29 cellular contexts compared by ENCODE assay signal in the genomic region with DNA sequence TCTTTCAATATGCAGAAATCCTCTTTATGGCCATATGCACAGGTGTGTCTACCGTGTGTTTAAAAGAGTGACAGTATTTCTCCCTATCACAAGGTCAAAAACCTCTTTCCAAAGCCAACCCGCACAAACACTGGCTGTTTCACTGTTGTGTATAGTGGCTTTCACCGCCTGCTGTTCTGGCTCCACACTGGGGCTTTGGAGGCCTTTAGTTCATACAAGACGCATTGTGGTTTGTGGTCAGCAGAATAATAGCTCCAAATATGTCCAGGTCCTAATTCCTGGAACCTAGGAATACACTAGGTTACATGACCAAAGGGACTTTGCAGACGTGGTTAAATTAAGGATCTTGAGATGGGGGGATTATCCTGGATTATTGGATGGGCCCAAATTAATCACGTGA. TPM values are rescaled to one million over a fixed set of nuclear protein-coding genes. Genes with fewer than 3 reads are reported as not detected.
DNase-seq lines count a peak whose midpoint lies in the region; ATAC-seq, FAIRE-seq and TF ChIP-seq lines count a peak whose summit lies in the region.
"Had no signal": no experiment of that assay in that cellular context is flagged by ENCODE, and none has a peak within 500 bp of the region (broad histone marks: within the 10 kb centered on the region; RNA-seq: fewer than 3 reads in every experiment).

No MANE protein-coding gene starts in this region.

- H3K79me1 ChIP-seq in mesenchymal stem cell (replicated peaks; ENCODE audit: low read length, poor library complexity, severe bottlenecking), result no peaks in the 10 kb centered on the region

- H3K18ac ChIP-seq in mesenchymal stem cell (ENCODE audit: low read depth in 1 of 2, low read length in 2 of 2), result no peak overlapping the region

- no peaks in the 10 kb centered on the region for H3K9me3 ChIP-seq in mesenchymal stem cell (ENCODE audit: control insufficient read depth, low read length)
- no peaks in the 10 kb centered on the region for H3K9me3 ChIP-seq in Peyer's patch

- H3K4me2 ChIP-seq in mesenchymal stem cell (ENCODE audit: low read length, poor library complexity, severe bottlenecking), result no peak overlapping the region

- H3K9ac ChIP-seq in mesenchymal stem cell (ENCODE audit: low read length), result no peak overlapping the region

- peak; percentile 87 for FAIRE-seq in RCC 7860 (lab: Jason Lieb, UNC)
- FAIRE-seq: G401.6, GM12878, H1 had no signal

- H3K4ac ChIP-seq in mesenchymal stem cell (ENCODE audit: low read depth in 1 of 2, low read length in 2 of 2), result no peak overlapping the region

- no peak overlapping the region for H2BK15ac ChIP-seq in mesenchymal stem cell (ENCODE audit: low read depth, poor library complexity, severe bottlenecking)

- H3K9me3 Mint-ChIP-seq in activated naive CD4-positive, alpha-beta T cell treated with anti-CD3 and anti-CD28 coated beads, Interleukin-2, amount 50 U/mL, for 72 hours, result no peaks in the 10 kb centered on the region

- no peak overlapping the region for H2BK120ac ChIP-seq in mesenchymal stem cell (ENCODE audit: low read depth, low read length)

- no peak overlapping the region for H2AFZ ChIP-seq in mesenchymal stem cell (ENCODE audit: low read depth, low read length)

- TF ChIP-seq CTCF in astrocyte of the cerebellum (IDR thresholded peaks at IDR 0.05; ENCODE audit: low read depth, low read length, missing control alignments) (no peak), Peyer's patch (IDR thresholded peaks at IDR 0.05) (no peak)

- no peak overlapping the region for H4K91ac ChIP-seq in mesenchymal stem cell (ENCODE audit: low read length)

- no peaks in the 10 kb centered on the region for H3K36me3 Mint-ChIP-seq in activated naive CD4-positive, alpha-beta T cell treated with anti-CD3 and anti-CD28 coated beads, Interleukin-2, amount 50 U/mL, for 72 hours
- H3K36me3 Mint-ChIP-seq: CD4-positive, alpha-beta memory T cell had no signal

- H4K8ac ChIP-seq in mesenchymal stem cell (ENCODE audit: low read length), result no peak overlapping the region

- no peak overlapping the region for H2AK5ac ChIP-seq in mesenchymal stem cell (ENCODE audit: low read length, severe bottlenecking)

- no peak overlapping the region for H2BK12ac ChIP-seq in mesenchymal stem cell (ENCODE audit: low read length in 2 of 2)

- H3K27ac Mint-ChIP-seq in activated naive CD4-positive, alpha-beta T cell treated with anti-CD3 and anti-CD28 coated beads, Interleukin-2, amount 50 U/mL, for 72 hours, result no peak overlapping the region
- H3K27ac Mint-ChIP-seq: CD4-positive, alpha-beta memory T cell had no signal

- DNase-seq in ELR (ENCODE audit: low read depth), result peak; percentile 32
- peak; percentile 7 for DNase-seq in RCC 7860 (ENCODE audit: low spot score)
- peak; percentile 66 for DNase-seq in astrocyte of the cerebellum (ENCODE audit: low read depth)
- no peak for DNase-seq in mesenchymal stem cell
- DNase-seq in amniotic stem cell (lab: John Stamatoyannopoulos, UW), result no peak
- no peak for DNase-seq in Peyer's patch
- DNase-seq in NCI-H128 (lab: John Stamatoyannopoulos, UW; ENCODE audit: unreplicated experiment), result no peak
- no peak for DNase-seq in activated naive CD4-positive, alpha-beta T cell treated with anti-CD3 and anti-CD28 coated beads, Interleukin-2, amount 50 U/mL, for 72 hours (ENCODE audit: low spot score in 2 of 2)
- DNase-seq: C1 segment of cervical spinal cord; CD4-positive, alpha-beta memory T cell; COR-L47; DMS53; NCI-H1092 treated with DMSO at 0.1 percent for 48 hours; NCI-H1436 treated with DMSO at 0.1 percent for 48 hours; NCI-H187 treated with DMSO at 0.1 percent for 48 hours; NCI-H524; NCI-H748 treated with DMSO at 0.1 percent for 48 hours; NK-92 treated with Interleukin-12 subunit alpha and Interleukin-12 subunit beta, amount 100 ng/mL, for 24 hours; PC-3; SHP77 treated with DMSO at 0.1 percent for 48 hours had no signal

- H3K14ac ChIP-seq in mesenchymal stem cell (ENCODE audit: low read length in 2 of 2), result no peak overlapping the region

- peaks cover 5% of the 10 kb centered on the region for H3K4me1 ChIP-seq in mesenchymal stem cell (ENCODE audit: control insufficient read depth, insufficient read depth, low read depth, low read length)
- no peaks in the 10 kb centered on the region for H3K4me1 ChIP-seq in Peyer's patch

- H2BK5ac ChIP-seq in mesenchymal stem cell (ENCODE audit: low read depth, low read length, poor library complexity, severe bottlenecking), result no peak overlapping the region

- no peaks in the 10 kb centered on the region for H3K27me3 ChIP-seq in mesenchymal stem cell (ENCODE audit: control insufficient read depth in 1 of 2, insufficient read depth in 1 of 2, low read length in 2 of 2)
- H3K27me3 ChIP-seq in Peyer's patch, result no peaks in the 10 kb centered on the region

- no peak overlapping the region for H3K23ac ChIP-seq in mesenchymal stem cell (ENCODE audit: low read length in 2 of 2)

- peak overlapping the region; percentile 29 for H3K27ac ChIP-seq in mesenchymal stem cell (ENCODE audit: low read length, poor library complexity, severe bottlenecking)
- H3K27ac ChIP-seq in Peyer's patch, result no peak overlapping the region
- H3K27ac ChIP-seq: HL-60, RWPE1, SK-N-MC had no signal

- H3K36me3 ChIP-seq in mesenchymal stem cell (ENCODE audit: control insufficient read depth in 1 of 2, insufficient read depth in 2 of 2, low read depth in 1 of 2, low read length in 2 of 2), result no peaks in the 10 kb centered on the region
- H3K36me3 ChIP-seq in Peyer's patch, result no peaks in the 10 kb centered on the region

- WGBS in mesenchymal stem cell, result 80% methylated on average over 5 of the region's 6 CpGs

- ATAC-seq in activated naive CD4-positive, alpha-beta T cell treated with anti-CD3 and anti-CD28 coated beads, Interleukin-2, amount 50 U/mL, for 72 hours, result no peak
- ATAC-seq: GM12878, HCT116, PC-3 had no signal

- H3K4me3 ChIP-seq in astrocyte of the cerebellum (ENCODE audit: low read depth, low read length), result no peak overlapping the region
- no peak overlapping the region for H3K4me3 ChIP-seq in mesenchymal stem cell (ENCODE audit: insufficient read depth in 1 of 2, low read depth in 1 of 2, low read length in 2 of 2)
- no peak overlapping the region for H3K4me3 ChIP-seq in Peyer's patch
- H3K4me3 ChIP-seq: GM12878, SK-N-MC had no signal

- TF ChIP-seq POLR2A in Peyer's patch (IDR thresholded peaks at IDR 0.05), result no peak

- in situ Hi-C loops in astrocyte of the cerebellum (cut with HindIII; ENCODE audit: low sequenced_read_pairs), result no loop called here

RNA-seq across cellular contexts. Expression of a gene that starts 40.7 kb away (rescaled TPM):
- not detected for polyA plus RNA-seq in mesenchymal stem cell (2013, experiment 1 of 2)
- polyA plus RNA-seq in mesenchymal stem cell (2013, experiment 2 of 2), result not detected
- total RNA-seq in Peyer's patch, result not detected
- not detected for total RNA-seq in activated naive CD4-positive, alpha-beta T cell treated with anti-CD3 and anti-CD28 coated beads, Interleukin-2, amount 50 U/mL, for 72 hours
- total RNA-seq: A673; CD4-positive, alpha-beta memory T cell; Daoy; GM12878; H1; PC-3 had no signal
- polyA plus RNA-seq: CD4-positive, alpha-beta memory T cell; GM12878; H1 had no signal

Comparison
In these comparisons a context has a peak if more than half of its experiments do, and no peak if none do; other contexts are left out.
1. DNase-seq: peak in ELR (single experiment), RCC 7860 (single experiment) and astrocyte of the cerebellum (single experiment); none in mesenchymal stem cell (single experiment), amniotic stem cell (single experiment), Peyer's patch (0 of 3), NCI-H128 (single experiment) and activated naive CD4-positive, alpha-beta T cell treated with anti-CD3 and anti-CD28 coated beads, Interleukin-2, amount 50 U/mL, for 72 hours (0 of 2).